ENCODE assay signal across 8 cellular contexts in the genomic region with DNA sequence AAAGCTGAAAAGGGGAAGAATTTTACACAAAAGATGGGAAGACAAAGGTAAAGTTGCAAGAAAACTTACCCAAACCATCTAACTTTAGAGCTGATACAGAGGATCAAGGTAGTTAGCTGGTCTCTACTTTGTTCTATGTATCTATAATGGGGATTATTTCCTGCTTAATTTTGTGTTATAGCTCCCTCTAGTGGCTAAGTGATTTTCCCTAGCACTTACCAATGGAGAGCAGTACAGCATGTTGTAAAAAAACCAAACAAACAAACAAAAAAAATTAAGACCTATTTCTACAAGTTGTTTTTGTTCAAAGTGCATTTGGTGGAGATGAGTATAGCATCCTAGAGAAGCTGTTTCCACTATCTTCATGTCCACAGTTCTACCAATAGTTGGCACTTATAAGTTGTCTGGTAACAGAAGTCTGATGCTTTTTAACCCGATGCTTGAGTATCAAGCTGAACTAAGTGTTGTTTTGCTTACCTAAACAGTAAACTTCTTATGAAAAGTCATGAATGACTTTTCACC. TPM values are rescaled to one million over a fixed set of nuclear protein-coding genes. Genes with fewer than 3 reads are reported as not detected.
DNase-seq lines count a peak whose midpoint lies in the region; ATAC-seq and TF ChIP-seq lines count a peak whose summit lies in the region.

No MANE protein-coding gene starts in this region.

- no peak overlapping the region for H3K27ac Mint-ChIP-seq in activated CD8-positive, alpha-beta T cell treated with anti-CD3 and anti-CD28 coated beads, Interleukin-2, amount 10 ng/mL, durations not matched to agents 7 days and 5 days
- H3K27ac Mint-ChIP-seq in glutamatergic neuron (ENCODE audit: unreplicated experiment): no peak overlapping the region

- no peak overlapping the region for H3K4me3 ChIP-seq in HFF-Myc (replicated peaks; ENCODE audit: low read depth, low read length)
- H3K4me3 ChIP-seq in retinal pigment epithelial cell (ENCODE audit: low read length): no peak overlapping the region

- H3K36me3 Mint-ChIP-seq in activated CD8-positive, alpha-beta T cell treated with anti-CD3 and anti-CD28 coated beads, Interleukin-2, amount 10 ng/mL, durations not matched to agents 7 days and 5 days (ENCODE audit: low read depth): peaks cover 69% of the 10 kb centered on the region
- no peaks in the 10 kb centered on the region for H3K36me3 Mint-ChIP-seq in glutamatergic neuron (ENCODE audit: unreplicated experiment)

- TF ChIP-seq CTCF in HFF-Myc (IDR thresholded peaks at IDR 0.05; ENCODE audit: low read depth, low read length, missing control alignments) (peak; percentile 63), glutamatergic neuron (IDR thresholded peaks at IDR 0.05; ENCODE audit: partially characterized antibody, unreplicated experiment) (peak; percentile 87), retinal pigment epithelial cell (conservative IDR thresholded peaks at IDR 0.05; ENCODE audit: low read depth, low read length) (peak; percentile 82)

- ATAC-seq in activated CD8-positive, alpha-beta T cell treated with anti-CD3 and anti-CD28 coated beads, Interleukin-2, amount 10 ng/mL, durations not matched to agents 7 days and 5 days: peak; percentile 76

- POLR2A ChIA-PET in activated CD8-positive, alpha-beta T cell treated with anti-CD3 and anti-CD28 coated beads, Interleukin-2, amount 10 ng/mL, durations not matched to agents 7 days and 5 days (lab: Charles Lee): interaction anchor here (0.5 to 4.5 kb wide), 6 partner anchors 7 to 438 kb away, joined by 3 to 29 read pairs (median 4); partner anchors contain the start of genes MRPS23 and SRSF1

- no peak overlapping the region for H3K4me3 Mint-ChIP-seq in activated CD8-positive, alpha-beta T cell treated with anti-CD3 and anti-CD28 coated beads, Interleukin-2, amount 10 ng/mL, durations not matched to agents 7 days and 5 days
- no peak overlapping the region for H3K4me3 Mint-ChIP-seq in glutamatergic neuron (ENCODE audit: unreplicated experiment)

- DNase-seq in DMS53 (lab: John Stamatoyannopoulos, UW) (peak; percentile 80), HFF-Myc (ENCODE audit: extremely low read depth, low read depth) (no peak), NCI-H2227 (lab: John Stamatoyannopoulos, UW; ENCODE audit: unreplicated experiment) (peak; percentile 83), glutamatergic neuron (no peak), retinal pigment epithelial cell (ENCODE audit: low read depth) (no peak), NCI-H1048 (lab: John Stamatoyannopoulos, UW) (no peak)
- no peak for DNase-seq in activated CD8-positive, alpha-beta T cell treated with anti-CD3 and anti-CD28 coated beads, Interleukin-2, amount 10 ng/mL, durations not matched to agents 7 days and 5 days
- no peak for DNase-seq in stimulated activated CD4-positive, alpha-beta T cell treated with anti-CD3 and anti-CD28 coated beads, Interleukin-12 subunit alpha, Interleukin-12 subunit beta, amount 100 ng/mL, for 4 hours

- H3K4me1 Mint-ChIP-seq in activated CD8-positive, alpha-beta T cell treated with anti-CD3 and anti-CD28 coated beads, Interleukin-2, amount 10 ng/mL, durations not matched to agents 7 days and 5 days (ENCODE audit: low read depth): peaks cover 72% of the 10 kb centered on the region
- peaks cover 5% of the 10 kb centered on the region for H3K4me1 Mint-ChIP-seq in glutamatergic neuron (ENCODE audit: low read depth, unreplicated experiment)

- CTCF ChIA-PET in activated CD8-positive, alpha-beta T cell treated with anti-CD3 and anti-CD28 coated beads, Interleukin-2, amount 10 ng/mL, durations not matched to agents 7 days and 5 days (lab: Charles Lee): interaction anchor here (0.6 to 7.2 kb wide), 55 partner anchors 8 to 742 kb away, joined by 3 to 138 read pairs (median 5); partner anchors contain the start of genes CUEDC1, HSF5, MKS1 and MRPS23

- H3K9me3 Mint-ChIP-seq in activated CD8-positive, alpha-beta T cell treated with anti-CD3 and anti-CD28 coated beads, Interleukin-2, amount 10 ng/mL, durations not matched to agents 7 days and 5 days (ENCODE audit: insufficient read depth): no peaks in the 10 kb centered on the region
- no peaks in the 10 kb centered on the region for H3K9me3 Mint-ChIP-seq in glutamatergic neuron (ENCODE audit: unreplicated experiment)

- H3K27me3 Mint-ChIP-seq in activated CD8-positive, alpha-beta T cell treated with anti-CD3 and anti-CD28 coated beads, Interleukin-2, amount 10 ng/mL, durations not matched to agents 7 days and 5 days (ENCODE audit: low read depth): no peaks in the 10 kb centered on the region
- no peaks in the 10 kb centered on the region for H3K27me3 Mint-ChIP-seq in glutamatergic neuron (ENCODE audit: unreplicated experiment)

RNA-seq across cellular contexts. Expression of gene SRSF1, which starts 7.5 kb away (rescaled TPM):
- 100 to 1,000 TPM; 382 to 383 TPM for total RNA-seq in activated CD8-positive, alpha-beta T cell treated with anti-CD3 and anti-CD28 coated beads, Interleukin-2, amount 10 ng/mL, durations not matched to agents 7 days and 5 days
- 227 TPM for total RNA-seq in glutamatergic neuron (ENCODE audit: unreplicated experiment)

RNA-seq across cellular contexts. Expression of gene VEZF1, which starts 11.5 kb away (rescaled TPM):
- 10 to 100 TPM; 37.5 to 37.6 TPM for total RNA-seq in activated CD8-positive, alpha-beta T cell treated with anti-CD3 and anti-CD28 coated beads, Interleukin-2, amount 10 ng/mL, durations not matched to agents 7 days and 5 days
- 88.3 TPM for total RNA-seq in glutamatergic neuron (ENCODE audit: unreplicated experiment)

RNA-seq across cellular contexts. Expression of gene CUEDC1, which starts 44.3 kb away (rescaled TPM):
- total RNA-seq in activated CD8-positive, alpha-beta T cell treated with anti-CD3 and anti-CD28 coated beads, Interleukin-2, amount 10 ng/mL, durations not matched to agents 7 days and 5 days: under 1 TPM in 1 of 2 experiments, not detected in 1; 0.18 TPM
- 22.9 TPM for total RNA-seq in glutamatergic neuron (ENCODE audit: unreplicated experiment)

Comparison
In these comparisons a context has a peak if more than half of its experiments do, and no peak if none do; other contexts are left out.
1. DNase-seq: peak in DMS53 (single experiment) and NCI-H2227 (single experiment); none in HFF-Myc (single experiment), activated CD8-positive, alpha-beta T cell treated with anti-CD3 and anti-CD28 coated beads, Interleukin-2, amount 10 ng/mL, durations not matched to agents 7 days and 5 days (single experiment), glutamatergic neuron (single experiment), retinal pigment epithelial cell (single experiment), NCI-H1048 (single experiment) and stimulated activated CD4-positive, alpha-beta T cell treated with anti-CD3 and anti-CD28 coated beads, Interleukin-12 subunit alpha, Interleukin-12 subunit beta, amount 100 ng/mL, for 4 hours (single experiment).
2. RNA of gene CUEDC1, which starts 44.3 kb away (total RNA-seq): 22.9 TPM in glutamatergic neuron (single experiment); 0.18 TPM in activated CD8-positive, alpha-beta T cell treated with anti-CD3 and anti-CD28 coated beads, Interleukin-2, amount 10 ng/mL, durations not matched to agents 7 days and 5 days; every median in the first group is over 10 times any median in the second.
3. Peak in every context shown above with its lines, with median percentiles within 50 percentile points of each other: CTCF ChIP-seq.